In the genomic region with DNA sequence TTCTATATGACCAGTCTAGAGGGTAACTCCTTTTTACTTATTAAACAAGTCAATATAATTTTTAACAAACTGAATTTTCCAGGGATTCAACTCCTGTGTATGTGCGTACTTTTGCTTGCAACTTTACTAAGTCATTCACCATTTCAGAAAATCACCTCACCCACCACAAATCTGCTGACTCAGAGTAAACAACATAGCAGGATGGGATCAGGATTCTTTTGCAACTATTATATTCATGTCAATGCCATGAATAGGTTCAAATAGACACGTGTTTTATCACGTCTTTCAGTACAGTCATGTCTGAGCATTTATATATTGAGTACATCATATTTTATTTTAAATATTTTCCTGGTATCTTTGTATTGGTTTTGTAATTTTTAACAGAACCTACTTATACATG, we compare ENCODE assay signal across 27 cellular contexts. TPM values are rescaled to one million over a fixed set of nuclear protein-coding genes. Genes with fewer than 3 reads are reported as not detected.
"Had no signal": no experiment of that assay in that cellular context is flagged by ENCODE, and none has a peak within 500 bp of the region (broad histone marks: within the 10 kb centered on the region; RNA-seq: fewer than 3 reads in every experiment).

No MANE protein-coding gene starts in this region.

- H3K36me3 ChIP-seq: breast epithelium, colonic mucosa, left lung had no signal

- H3K4me3 ChIP-seq: breast epithelium, colonic mucosa, dorsolateral prefrontal cortex, left lung, lung, neural progenitor cell, testis, vagina had no signal

- FAIRE-seq: endothelial cell of umbilical vein had no signal

- H3K27ac ChIP-seq: breast epithelium, colonic mucosa, left lung, neural progenitor cell, testis, vagina had no signal

- ATAC-seq: activated CD4-positive, alpha-beta T cell treated with anti-CD3 and anti-CD28 coated beads for 36 hours; activated T-cell treated with anti-CD3 and anti-CD28 coated beads, Interleukin-2, amount 50 U/mL, for 4 hours; effector memory CD8-positive, alpha-beta T cell; left lung; naive thymus-derived CD8-positive, alpha-beta T cell; sciatic nerve; stimulated activated naive B cell treated with anti-CD40 and anti-IgM and Interleukin-4, amounts not matched to agents 10 μg/mL and 1 μg/mL and 100 μg/mL, for 72 hours had no signal

- DNase-seq: activated B cell treated with CpG ODN at 0.5 μM for 24 hours; activated CD4-positive, alpha-beta T cell treated with anti-CD3 and anti-CD28 coated beads for 36 hours; activated CD4-positive, alpha-beta T cell treated with anti-CD3 and anti-CD28 coated beads, Interleukin-2, amount 50 U/mL, for 4 hours; activated CD8-positive, alpha-beta memory T cell treated with anti-CD3 and anti-CD28 coated beads, Interleukin-2, amount 50 U/mL, for 48 hours; activated naive CD4-positive, alpha-beta T cell treated with Interleukin-2 at 50 U/mL for 16 hours; activated naive CD8-positive, alpha-beta T cell treated with anti-CD3 and anti-CD28 coated beads for 36 hours; activated T-cell treated with anti-CD3 and anti-CD28 coated beads, Interleukin-2, amount 50 U/mL, for 4 hours; colonic mucosa; dorsolateral prefrontal cortex; effector memory CD8-positive, alpha-beta T cell; foreskin fibroblast; left lung; naive thymus-derived CD8-positive, alpha-beta T cell; posterior cingulate gyrus; stimulated activated CD4-positive, alpha-beta T cell treated with anti-CD3 and anti-CD28 coated beads, Interleukin-2, amount 100 ng/mL, for 48 hours; stimulated activated CD8-positive, alpha-beta memory T cell treated with anti-CD3 and anti-CD28 coated beads, Interleukin-4, amount 100 ng/mL, for 48 hours; stimulated activated naive B cell treated with anti-CD40 and anti-IgM and Interleukin-4, amounts not matched to agents 10 μg/mL and 1 μg/mL and 100 μg/mL, for 72 hours; testis; trophoblast cell had no signal

- H3K27me3 ChIP-seq: breast epithelium, colonic mucosa, dorsolateral prefrontal cortex, left lung, neural progenitor cell, testis, vagina had no signal

- H3K4me1 ChIP-seq: breast epithelium, colonic mucosa, left lung, testis had no signal

RNA-seq across cellular contexts. Expression of gene CTTNBP2, which starts 14.5 kb away (rescaled TPM):
- total RNA-seq: activated CD4-positive, alpha-beta T cell treated with anti-CD3 and anti-CD28 coated beads for 36 hours; activated CD8-positive, alpha-beta memory T cell treated with anti-CD3 and anti-CD28 coated beads for 36 hours; activated naive CD8-positive, alpha-beta T cell treated with anti-CD3 and anti-CD28 coated beads for 36 hours; activated T-helper 2 cell treated with anti-CD3 and anti-CD28 coated beads, Interferon-gamma antibody, Interleukin-2, Interleukin-4, amounts not matched to agents 10 μg/mL and 5 μg/mL and 100 μg/mL, durations not matched to agents 14 hours and 24 hours and 36 hours had no signal
- polyA plus RNA-seq: naive thymus-derived CD8-positive, alpha-beta T cell had no signal
